ENCODE assay signal across 24 cellular contexts in the genomic region with DNA sequence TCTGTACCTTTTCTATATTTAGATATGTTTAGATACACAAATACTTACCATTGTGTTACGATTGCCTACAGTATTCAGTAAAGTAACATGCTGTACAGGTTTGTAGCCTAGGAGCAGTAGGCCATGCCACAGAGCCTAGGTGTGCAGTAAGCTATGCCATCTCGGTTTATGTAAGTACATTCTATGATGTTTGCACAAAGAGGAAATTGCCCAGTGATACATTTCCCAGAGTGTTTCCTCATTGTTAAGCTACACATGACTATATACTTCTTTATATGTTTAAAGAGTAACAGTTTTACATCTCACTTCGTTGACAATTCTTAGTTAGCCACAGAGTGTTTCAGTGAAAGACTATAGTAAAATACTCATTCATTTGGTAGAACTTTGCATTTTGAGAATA.
A peak's percentile ranks its signal among the peaks of the same experiment; 100 is the strongest.
DNase-seq lines count a peak whose midpoint lies in the region; ATAC-seq, FAIRE-seq and TF ChIP-seq lines count a peak whose summit lies in the region.
"Had no signal": no experiment of that assay in that cellular context is flagged by ENCODE, and none has a peak within 500 bp of the region (broad histone marks: within the 10 kb centered on the region; RNA-seq: fewer than 3 reads in every experiment).

No MANE protein-coding gene starts in this region.

- peak; percentile 15 for DNase-seq in LNCaP clone FGC (ENCODE audit: low read depth)
- DNase-seq in MV-4-11 (lab: John Stamatoyannopoulos, UW): peak; percentile 5
- no peak for DNase-seq in NCI-H748 treated with DMSO at 0.1 percent for 48 hours (lab: John Stamatoyannopoulos, UW)
- DNase-seq in T-helper 2 cell treated with Interferon-gamma antibody and Interleukin-4, amounts not matched to agents 5 μg/mL and 100 μg/mL, for 36 hours (ENCODE audit: low spot score): no peak
- DNase-seq: 8988T; ACHN; AML-193; BE2C; CD4-positive, alpha-beta T cell; CD8-positive, alpha-beta memory T cell; DMS 273 treated with DMSO at 0.1 percent for 48 hours; DMS79; EL; GDM1; H9 had no signal

- peak; percentile 14 for FAIRE-seq in colon (lab: Jason Lieb, UNC)
- FAIRE-seq: A549, D721Med, GM12878 had no signal

- no peak for ATAC-seq in HG02642 (IDR thresholded peaks at IDR 0.05; ENCODE audit: poor library complexity, unreplicated experiment)
- ATAC-seq: A549, GM12878, GM23338, HCT116 had no signal

- H3K4me3 ChIP-seq in LNCaP clone FGC (ENCODE audit: low read depth, low read length): no peak overlapping the region
- H3K4me3 ChIP-seq: A549; BLaER1 treated with 17β-estradiol and CSF1 and Interleukin-3, amounts not matched to agents 10 nM and 100 nM; GM12878; GM23338 had no signal

- no peaks in the 10 kb centered on the region for H3K4me1 Mint-ChIP-seq in T-helper 2 cell treated with Interferon-gamma antibody and Interleukin-4, amounts not matched to agents 5 μg/mL and 100 μg/mL, for 36 hours (ENCODE audit: low read depth)
- H3K4me1 Mint-ChIP-seq: CD14-positive monocyte; CD8-positive, alpha-beta memory T cell; GM23338; H9 had no signal

- no peak overlapping the region for H3K27ac Mint-ChIP-seq in T-helper 2 cell treated with Interferon-gamma antibody and Interleukin-4, amounts not matched to agents 5 μg/mL and 100 μg/mL, for 36 hours
- H3K27ac Mint-ChIP-seq: CD14-positive monocyte; CD4-positive, alpha-beta T cell; CD8-positive, alpha-beta memory T cell; GM23338; H9 had no signal

- no peak overlapping the region for H3K4me3 Mint-ChIP-seq in T-helper 2 cell treated with Interferon-gamma antibody and Interleukin-4, amounts not matched to agents 5 μg/mL and 100 μg/mL, for 36 hours
- H3K4me3 Mint-ChIP-seq: CD14-positive monocyte; CD4-positive, alpha-beta T cell; CD8-positive, alpha-beta memory T cell; GM23338; H9 had no signal

- H3K27me3 Mint-ChIP-seq in T-helper 2 cell treated with Interferon-gamma antibody and Interleukin-4, amounts not matched to agents 5 μg/mL and 100 μg/mL, for 36 hours (ENCODE audit: low read depth): peaks cover 1% of the 10 kb centered on the region

- no peaks in the 10 kb centered on the region for H3K36me3 Mint-ChIP-seq in T-helper 2 cell treated with Interferon-gamma antibody and Interleukin-4, amounts not matched to agents 5 μg/mL and 100 μg/mL, for 36 hours (ENCODE audit: low read depth)
- H3K36me3 Mint-ChIP-seq: CD14-positive monocyte; CD8-positive, alpha-beta memory T cell had no signal

- no peaks in the 10 kb centered on the region for H3K9me3 Mint-ChIP-seq in T-helper 2 cell treated with Interferon-gamma antibody and Interleukin-4, amounts not matched to agents 5 μg/mL and 100 μg/mL, for 36 hours
- H3K9me3 Mint-ChIP-seq: CD14-positive monocyte; CD4-positive, alpha-beta T cell; CD8-positive, alpha-beta memory T cell; GM23338; H9 had no signal

- no peak for TF ChIP-seq CTCF in LNCaP clone FGC (IDR thresholded peaks at IDR 0.05; ENCODE audit: control insufficient read depth, extremely low read depth, insufficient read depth)

Comparison
In these comparisons a context has a peak if more than half of its experiments do, and no peak if none do; other contexts are left out.
1. DNase-seq: peak in LNCaP clone FGC (single experiment) and MV-4-11 (single experiment); none in NCI-H748 treated with DMSO at 0.1 percent for 48 hours (single experiment) and T-helper 2 cell treated with Interferon-gamma antibody and Interleukin-4, amounts not matched to agents 5 μg/mL and 100 μg/mL, for 36 hours (single experiment).